In genomic region chr3:138694287-138695007, GRCh38 we compare ENCODE assay signal across 10 cellular contexts.
DNase-seq lines count a peak whose midpoint lies in the region; ATAC-seq and TF ChIP-seq lines count a peak whose summit lies in the region.
"Had no signal": no experiment of that assay in that cellular context is flagged by ENCODE, and none has a peak within 500 bp of the region (broad histone marks: within the 10 kb centered on the region; RNA-seq: fewer than 3 reads in every experiment).

No MANE protein-coding gene starts in this region.

- no peaks in the 10 kb centered on the region for H3K79me2 ChIP-seq in GM23248 (ENCODE audit: insufficient read depth)

- H3K4me1 Mint-ChIP-seq in activated T-cell treated with anti-CD3 and anti-CD28 coated beads, Interleukin-2, amount 50 U/mL, for 24 hours (ENCODE audit: low read depth), result no peaks in the 10 kb centered on the region

- H3K36me3 ChIP-seq in GM23248 (ENCODE audit: low read depth), result no peaks in the 10 kb centered on the region
- H3K36me3 ChIP-seq in RWPE2 (ENCODE audit: low read depth), result peaks cover 17% of the 10 kb centered on the region
- H3K36me3 ChIP-seq in skeletal muscle satellite cell (ENCODE audit: insufficient read depth, low read length), result peaks cover 6% of the 10 kb centered on the region

- H3K36me3 Mint-ChIP-seq in activated T-cell treated with anti-CD3 and anti-CD28 coated beads, Interleukin-2, amount 50 U/mL, for 24 hours (ENCODE audit: low read depth), result peaks cover 50% of the 10 kb centered on the region

- no peak overlapping the region for H2AFZ ChIP-seq in GM23248

- peak overlapping the region; percentile 44 for H3K27ac ChIP-seq in GM23248
- peak overlapping the region; percentile 31 for H3K27ac ChIP-seq in RWPE2 (ENCODE audit: poor library complexity, severe bottlenecking)

- H3K4me2 ChIP-seq in GM23248 (ENCODE audit: unreplicated experiment) (peak overlapping the region; percentile 79), skeletal muscle satellite cell (ENCODE audit: low read length) (peak overlapping the region; percentile 69)

- H3K4me3 ChIP-seq in GM23248 (0 out of 2 replicates have a peak overlapping the region, but pooled peaks have one; percentile 1), RWPE2 (ENCODE audit: severe bottlenecking) (no peak overlapping the region), fibroblast of pulmonary artery (replicated peaks; ENCODE audit: low read depth, low read length) (no peak overlapping the region), skeletal muscle satellite cell (ENCODE audit: low read length) (peak overlapping the region; percentile 14)

- no peaks in the 10 kb centered on the region for H4K20me1 ChIP-seq in GM23248 (ENCODE audit: insufficient read depth)

- in situ Hi-C loops in GM23248 (cut with MboI), result loop anchor here (5.0 kb wide), 1 partner anchor 223 kb away; no protein-coding TSS in a partner anchor

- DNase-seq in GM23248 (peak; percentile 90), RWPE2 (ENCODE audit: low spot score) (no peak), fibroblast of pulmonary artery (ENCODE audit: low read depth) (peak; percentile 66), NCI-H1417 (lab: John Stamatoyannopoulos, UW) (no peak), AML-193 (lab: John Stamatoyannopoulos, UW) (no peak), epidermal melanocyte (ENCODE audit: insufficient read length, low spot score) (no peak)
- no peak for DNase-seq in activated T-cell treated with anti-CD3 and anti-CD28 coated beads, Interleukin-2, amount 50 U/mL, for 24 hours
- DNase-seq: effector memory CD4-positive, alpha-beta T cell; NCI-H1436 treated with DMSO at 0.1 percent for 48 hours had no signal

- H3K27me3 ChIP-seq in GM23248 (replicated peaks; ENCODE audit: insufficient read depth), result no peaks in the 10 kb centered on the region
- H3K27me3 ChIP-seq in RWPE2 (ENCODE audit: insufficient read depth, poor library complexity, severe bottlenecking), result no peaks in the 10 kb centered on the region
- H3K27me3 ChIP-seq in skeletal muscle satellite cell (ENCODE audit: control insufficient read depth, insufficient read depth, low read length), result no peaks in the 10 kb centered on the region

- no peak overlapping the region for H3K9ac ChIP-seq in GM23248
- peak overlapping the region; percentile 39 for H3K9ac ChIP-seq in skeletal muscle satellite cell (ENCODE audit: low read depth, low read length)

- H3K4me3 Mint-ChIP-seq in activated T-cell treated with anti-CD3 and anti-CD28 coated beads, Interleukin-2, amount 50 U/mL, for 24 hours, result no peak overlapping the region

- no peak for TF ChIP-seq CTCF in RWPE2 (IDR thresholded peaks at IDR 0.05; ENCODE audit: poor library complexity, severe bottlenecking)
- TF ChIP-seq CTCF in fibroblast of pulmonary artery (IDR thresholded peaks at IDR 0.05; ENCODE audit: low read length, missing control alignments), result no peak

- H3K4me1 ChIP-seq in GM23248 (ENCODE audit: insufficient read depth) (peaks cover 30% of the 10 kb centered on the region), RWPE2 (ENCODE audit: insufficient read depth, poor library complexity, severe bottlenecking) (peaks cover 10% of the 10 kb centered on the region), skeletal muscle satellite cell (ENCODE audit: control insufficient read depth, insufficient read depth, low read length) (peaks cover 20% of the 10 kb centered on the region)

- no peaks in the 10 kb centered on the region for H3K9me3 Mint-ChIP-seq in activated T-cell treated with anti-CD3 and anti-CD28 coated beads, Interleukin-2, amount 50 U/mL, for 24 hours

- H3K27ac Mint-ChIP-seq in activated T-cell treated with anti-CD3 and anti-CD28 coated beads, Interleukin-2, amount 50 U/mL, for 24 hours, result no peak overlapping the region

- peak; percentile 94 for ATAC-seq in RWPE2 (ENCODE audit: low read depth)

- no peaks in the 10 kb centered on the region for H3K27me3 Mint-ChIP-seq in activated T-cell treated with anti-CD3 and anti-CD28 coated beads, Interleukin-2, amount 50 U/mL, for 24 hours

- H3K9me2 ChIP-seq in GM23248 (ENCODE audit: insufficient read depth), result no peaks in the 10 kb centered on the region

- WGBS in GM23248 (ENCODE audit: low coverage in 1 of 2, low lambda C conversion rate in 2 of 2, missing lambda C conversion rate in 2 of 2), 2 experiments, result 44 to 46% methylated on average over 8 of the region's 8 CpGs

- H3F3A ChIP-seq in GM23248 (ENCODE audit: insufficient read depth), result peaks cover 18% of the 10 kb centered on the region

- no peaks in the 10 kb centered on the region for H3K9me3 ChIP-seq in GM23248 (ENCODE audit: low read depth)
- no peaks in the 10 kb centered on the region for H3K9me3 ChIP-seq in RWPE2 (ENCODE audit: severe bottlenecking)
- H3K9me3 ChIP-seq in skeletal muscle satellite cell (replicated peaks; ENCODE audit: low read length), result no peaks in the 10 kb centered on the region

Comparison
In these comparisons a context has a peak if more than half of its experiments do, and no peak if none do; other contexts are left out.
1. DNase-seq: peak in GM23248 (single experiment) and fibroblast of pulmonary artery (single experiment); none in RWPE2 (single experiment), NCI-H1417 (0 of 3), activated T-cell treated with anti-CD3 and anti-CD28 coated beads, Interleukin-2, amount 50 U/mL, for 24 hours (single experiment), AML-193 (0 of 2) and epidermal melanocyte (single experiment).
2. H3K4me3 ChIP-seq: peak in GM23248 (single experiment) and skeletal muscle satellite cell (single experiment); none in RWPE2 (single experiment) and fibroblast of pulmonary artery (single experiment).